Comparison of ENCODE assay signal across 14 cellular contexts in genomic region chr6:149855741-149856140, GRCh38. TPM values are rescaled to one million over a fixed set of nuclear protein-coding genes. Genes with fewer than 3 reads are reported as not detected.
DNase-seq lines count a peak whose midpoint lies in the region; ATAC-seq and TF ChIP-seq lines count a peak whose summit lies in the region.
"Had no signal": no experiment of that assay in that cellular context is flagged by ENCODE, and none has a peak within 500 bp of the region (broad histone marks: within the 10 kb centered on the region; RNA-seq: fewer than 3 reads in every experiment).

No MANE protein-coding gene starts in this region.

- H4K20me1 ChIP-seq in HCT116 (ENCODE audit: insufficient read depth) = no peaks in the 10 kb centered on the region

- H3K27me3 ChIP-seq in HCT116 (ENCODE audit: insufficient read depth, low read length) (no peaks in the 10 kb centered on the region), Panc1 (ENCODE audit: control insufficient read depth, insufficient read depth, low read length) (no peaks in the 10 kb centered on the region), prostate gland (replicated peaks; ENCODE audit: insufficient read depth) (no peaks in the 10 kb centered on the region), ovary (no peaks in the 10 kb centered on the region)

- intact Hi-C loops in HCT116 (cut with micrococcal nuclease) = no loop called here
- intact Hi-C loops in Panc1 (cut with micrococcal nuclease; ENCODE audit: unreplicated experiment) = no loop called here
- intact Hi-C loops in prostate gland (cut with DNase I) = no loop called here
- intact Hi-C loops in ovary (cut with DNase I) = no loop called here

- no peaks in the 10 kb centered on the region for H3K9me2 ChIP-seq in HCT116 (ENCODE audit: insufficient read depth)

- DNase-seq in HCT116 (ENCODE audit: low read depth, low spot score) (no peak), Panc1 (ENCODE audit: low read depth, low spot score) (no peak), epithelial cell of proximal tubule (ENCODE audit: low read depth) (no peak), prostate gland (ENCODE audit: low spot score) (peak; percentile 44), GM10248 (ENCODE audit: extremely low spot score) (no peak), ovary (no peak), GM13976 (ENCODE audit: low spot score) (no peak)
- DNase-seq: CD4-positive, alpha-beta memory T cell; MV-4-11; naive B cell; right cardiac atrium; T-helper 9 cell had no signal

- H3K27ac ChIP-seq in HCT116 (ENCODE audit: low read depth, low read length) (peak overlapping the region; percentile 68; the same call in 1 of the 2 replicates), Panc1 (ENCODE audit: low read length) (peak overlapping the region; percentile 91), prostate gland (peak overlapping the region; percentile 6 to 42), ovary (no peak overlapping the region)

- TF ChIP-seq CTCF in HCT116 (IDR thresholded peaks at IDR 0.05 in 2 of 3, conservative IDR thresholded peaks at IDR 0.05 in 1 of 3; ENCODE audit: borderline replicate concordance in 1 of 3, insufficient read depth in 1 of 3, low read depth in 2 of 3, low read length in 2 of 3) = no peak
- no peak for TF ChIP-seq CTCF in Panc1 (IDR thresholded peaks at IDR 0.05)
- TF ChIP-seq CTCF in epithelial cell of proximal tubule (conservative IDR thresholded peaks at IDR 0.05; ENCODE audit: low read depth, low read length) = no peak
- no peak for TF ChIP-seq CTCF in prostate gland (IDR thresholded peaks at IDR 0.05)
- TF ChIP-seq CTCF in GM10248 (IDR thresholded peaks at IDR 0.05; ENCODE audit: control extremely low read depth, extremely low read depth, low read depth, missing control alignments) = no peak
- no peak for TF ChIP-seq CTCF in ovary (IDR thresholded peaks at IDR 0.05)
- TF ChIP-seq CTCF in GM13976 (IDR thresholded peaks at IDR 0.05; ENCODE audit: borderline replicate concordance, control extremely low read depth, extremely low read depth, insufficient read depth, missing control alignments) = no peak

- CTCF ChIA-PET in HCT116 (lab: Charles Lee) (no interaction called here), Panc1 (lab: Charles Lee) (no interaction called here), GM10248 (lab: Yijun Ruan, JAX) (interaction anchor here (1.2 kb wide), 2 partner anchors 9 to 33 kb away, joined by 3 to 4 read pairs; no protein-coding TSS in a partner anchor)

- no peak for TF ChIP-seq RAD21 in HCT116 (IDR thresholded peaks at IDR 0.05; ENCODE audit: low read depth)

- H3K79me2 ChIP-seq in HCT116 (ENCODE audit: insufficient read depth, low read length) = peaks cover 7% of the 10 kb centered on the region; the same call in 1 of the 2 replicates

- WGBS in prostate gland = 41% methylated on average over 2 of the region's 2 CpGs
- 83 to 91% (median 88%) methylated on average over 2 of the region's 2 CpGs for WGBS in ovary, 3 donors

- H3K9me3 ChIP-seq in HCT116 (ENCODE audit: control insufficient read depth in 1 of 2, insufficient read depth in 1 of 2, low read depth in 1 of 2, low read length in 2 of 2) = no peaks in the 10 kb centered on the region
- no peaks in the 10 kb centered on the region for H3K9me3 ChIP-seq in Panc1 (ENCODE audit: control insufficient read depth, insufficient read depth, low read depth, low read length)
- no peaks in the 10 kb centered on the region for H3K9me3 ChIP-seq in prostate gland
- H3K9me3 ChIP-seq in ovary = no peaks in the 10 kb centered on the region
- H3K9me3 ChIP-seq: HAP-1 had no signal

- no TSS peak for BruUV-seq in HCT116 (replicated peaks; lab: Mats Ljungman, UMichigan)
- BruUV-seq in Panc1 (replicated peaks; lab: Mats Ljungman, UMichigan) = TSS peak; percentile 95

- RAD21 ChIA-PET in HCT116 (lab: Charles Lee; ENCODE audit: low non-redundant PET in 1 of 2, low total read pairs in 2 of 2, uncharacterized antibody in 2 of 2, unreplicated experiment in 2 of 2) = no interaction called here

- H3K36me3 ChIP-seq in HCT116 (ENCODE audit: control insufficient read depth in 1 of 2, insufficient read depth in 2 of 2, low read length in 2 of 2) (no peaks in the 10 kb centered on the region), Panc1 (ENCODE audit: control insufficient read depth, insufficient read depth, low read length) (peaks cover 7% of the 10 kb centered on the region; the same call in 1 of the 2 replicates), prostate gland (peaks cover 0 to 3% of the 10 kb centered on the region in 2 donors), ovary (no peaks in the 10 kb centered on the region)
- H3K36me3 ChIP-seq: HAP-1 had no signal

- TF ChIP-seq POLR2A in HCT116 (IDR thresholded peaks at IDR 0.05; ENCODE audit: borderline replicate concordance, extremely low read depth, insufficient read depth, insufficient read length) (no peak), prostate gland (IDR thresholded peaks at IDR 0.05) (no peak), ovary (IDR thresholded peaks at IDR 0.05) (no peak)

- peak overlapping the region; percentile 74 for H3K4me2 ChIP-seq in HCT116 (ENCODE audit: low read length)

- H3K4me1 ChIP-seq in HCT116 (ENCODE audit: control insufficient read depth in 1 of 2, insufficient read depth in 2 of 2, low read length in 2 of 2) = peaks cover 38 to 43% of the 10 kb centered on the region in 2 experiments
- peaks cover 84% of the 10 kb centered on the region for H3K4me1 ChIP-seq in Panc1 (ENCODE audit: control insufficient read depth, insufficient read depth, low read length)
- peaks cover 13% of the 10 kb centered on the region for H3K4me1 ChIP-seq in prostate gland (replicated peaks)
- no peaks in the 10 kb centered on the region for H3K4me1 ChIP-seq in ovary (ENCODE audit: insufficient read depth)

- no peak for ATAC-seq in HCT116
- ATAC-seq in Panc1 = no peak
- no peak for ATAC-seq in GM21529 (IDR thresholded peaks at IDR 0.05; ENCODE audit: unreplicated experiment)
- ATAC-seq: right cardiac atrium had no signal

- H3K9ac ChIP-seq in HCT116 (ENCODE audit: low read length) = peak overlapping the region; percentile 38

- H3K4me3 ChIP-seq in HCT116 (replicated peaks in 1 of 2; ENCODE audit: low read depth in 1 of 2, low read length in 2 of 2) (peak overlapping the region in 1 of 2 experiments; percentile 40; a peak in 2 of 4 replicates), Panc1 (ENCODE audit: low read depth in 2 of 2, low read length in 2 of 2) (peak overlapping the region; percentile 12 to 49), epithelial cell of proximal tubule (ENCODE audit: low read depth, low read length) (peak overlapping the region; percentile 17), prostate gland (no peak overlapping the region), ovary (no peak overlapping the region)
- H3K4me3 ChIP-seq: HAP-1 had no signal

- POLR2A ChIA-PET in HCT116 (lab: Charles Lee) (no interaction called here), Panc1 (lab: Charles Lee) (interaction anchor here (0.5 kb wide), 1 partner anchor 1441 kb away, joined by 6 read pairs; no protein-coding TSS in a partner anchor), GM10248 (lab: Yijun Ruan, JAX) (no interaction called here)

- no peak for TF ChIP-seq EP300 in ovary (IDR thresholded peaks at IDR 0.05)

- no peak overlapping the region for H2AFZ ChIP-seq in HCT116 (ENCODE audit: low read depth, low read length, poor library complexity, severe bottlenecking)

- in situ Hi-C loops in Panc1 (cut with HindIII; ENCODE audit: low pct_unique_long_range_greater_than_20kb, low sequenced_read_pairs) (no loop called here), GM13976 (cut with MboI; ENCODE audit: low sequenced_read_pairs, unreplicated experiment) (no loop called here)

TF ChIP-seq in HCT116, 20 proteins besides CTCF, POLR2A, EP300 and RAD21 (continues in another document):
- TF ChIP-seq SP1 (IDR thresholded peaks at IDR 0.05; ENCODE audit: low read depth) = no peak
- TF ChIP-seq ELF1 (IDR thresholded peaks at IDR 0.05; ENCODE audit: borderline replicate concordance, low read depth) = no peak
- no peak for TF ChIP-seq MAX (IDR thresholded peaks at IDR 0.05)
- TF ChIP-seq YY1 (IDR thresholded peaks at IDR 0.05; ENCODE audit: extremely low read depth, insufficient replicate concordance, low read depth, low read length) = no peak
- no peak for TF ChIP-seq ZBTB33 (IDR thresholded peaks at IDR 0.05; ENCODE audit: extremely low read depth, insufficient replicate concordance, low read length)
- TF ChIP-seq EZH2 (IDR thresholded peaks at IDR 0.05) = no peak
- no peak for TF ChIP-seq EZH2phosphoT487 (IDR thresholded peaks at IDR 0.05; ENCODE audit: borderline replicate concordance)
- TF ChIP-seq CBX3 (IDR thresholded peaks at IDR 0.05; ENCODE audit: low read depth) = no peak
- no peak for TF ChIP-seq POLR2AphosphoS5 (IDR thresholded peaks at IDR 0.05; ENCODE audit: low read depth, low read length)

RNA-seq across cellular contexts. Expression of gene LRP11, which starts 8.4 kb away (rescaled TPM):
- total RNA-seq in HCT116 (2021; ENCODE audit: unreplicated experiment) (27.8 TPM), Panc1 (2021; ENCODE audit: unreplicated experiment) (151 TPM), epithelial cell of proximal tubule (41.7 and 54.5 TPM in 2 replicates), prostate gland (10 to 100 TPM; 52.7 to 76.3 TPM), ovary (10 to 100 TPM; 26.2 to 48.2 (median 37.5) TPM)
- 14.6 and 14.8 TPM in 2 replicates for polyA plus RNA-seq in HCT116 (2012)
- polyA plus RNA-seq in Panc1 (2012; ENCODE audit: insufficient read length) = 102 TPM
- polyA plus RNA-seq in ovary = 10 to 100 TPM; 21.8 to 45.2 TPM

RNA-seq across cellular contexts. Expression of gene RAET1E, which starts 42.2 kb away (rescaled TPM):
- total RNA-seq in HCT116 (2021; ENCODE audit: unreplicated experiment) (3.9 TPM), Panc1 (2021; ENCODE audit: unreplicated experiment) (1.8 TPM), epithelial cell of proximal tubule (not detected in 2 replicates), prostate gland (under 1 TPM; 0.23 to 0.77 TPM), ovary (under 1 TPM in 4 of 7 donors, not detected in 3; 0.18 to 0.69 (median 0.29) TPM)
- 2.0 and 3.5 TPM in 2 replicates for polyA plus RNA-seq in HCT116 (2012)
- 0.33 TPM for polyA plus RNA-seq in Panc1 (2012; ENCODE audit: insufficient read length)
- polyA plus RNA-seq in ovary = under 1 TPM; 0.11 to 0.23 TPM
- total RNA-seq: CD4-positive, alpha-beta memory T cell had no signal
- polyA plus RNA-seq: CD4-positive, alpha-beta memory T cell had no signal

Comparison
In these comparisons a context has a peak if more than half of its experiments do, and no peak if none do; other contexts are left out.
1. H3K27ac ChIP-seq: peak in HCT116 (single experiment), Panc1 (single experiment) and prostate gland (2 of 2); none in ovary (0 of 2).
2. H3K4me3 ChIP-seq: peak in Panc1 (2 of 2) and epithelial cell of proximal tubule (single experiment); none in prostate gland (0 of 2) and ovary (single experiment).